Comparison of ENCODE assay signal across 12 cellular contexts in the genomic region with DNA sequence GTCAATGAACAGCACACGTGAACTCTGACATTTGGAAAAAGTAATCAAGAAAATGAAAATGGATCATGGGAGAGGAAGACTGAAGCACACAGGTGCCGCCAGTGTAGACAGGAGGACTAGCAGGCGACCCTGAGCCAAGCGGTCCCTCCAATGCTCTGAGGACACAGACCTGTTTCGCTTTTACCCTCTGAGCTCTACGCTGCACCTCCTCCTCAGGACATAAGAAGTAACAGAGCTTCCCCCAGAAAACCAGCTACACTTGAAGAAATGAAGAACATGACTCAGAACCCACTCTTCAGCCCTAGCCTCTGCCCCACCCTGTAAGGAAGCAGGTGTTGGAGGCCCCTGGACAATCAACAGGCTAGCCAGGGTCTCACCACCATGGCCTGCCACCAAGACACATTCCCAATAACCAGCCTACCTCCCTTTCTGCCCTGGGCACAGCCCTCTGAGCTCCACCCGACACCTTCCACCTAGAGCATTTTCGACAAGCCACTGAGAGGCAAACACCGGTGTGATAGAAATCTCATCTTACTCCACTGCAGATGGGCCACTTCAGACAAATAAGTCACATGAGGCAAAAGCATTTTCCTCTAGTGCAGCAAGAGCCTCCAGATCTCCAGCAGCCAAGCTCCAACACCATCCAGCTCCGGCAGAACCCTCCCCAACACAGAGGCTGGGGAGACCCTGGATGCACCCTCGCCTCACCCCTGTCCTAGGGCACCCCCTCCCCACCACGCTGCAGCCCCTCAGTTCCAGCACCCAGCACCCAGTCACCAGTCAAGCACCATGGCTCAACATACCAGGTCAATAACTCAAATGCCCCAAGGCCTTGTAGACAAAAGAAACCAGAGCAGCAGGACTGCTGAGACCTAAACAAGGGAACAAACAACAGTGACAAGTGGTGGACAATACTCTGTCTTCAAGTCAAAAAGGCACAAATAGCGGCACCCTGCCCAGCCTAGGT. TPM values are rescaled to one million over a fixed set of nuclear protein-coding genes. Genes with fewer than 3 reads are reported as not detected.
DNase-seq lines count a peak whose midpoint lies in the region; ATAC-seq and TF ChIP-seq lines count a peak whose summit lies in the region.
"Had no signal": no experiment of that assay in that cellular context is flagged by ENCODE, and none has a peak within 500 bp of the region (broad histone marks: within the 10 kb centered on the region; RNA-seq: fewer than 3 reads in every experiment).

No MANE protein-coding gene starts in this region.

- ATAC-seq in GM23338 (no peak), GM21367 (IDR thresholded peaks at IDR 0.05; ENCODE audit: unreplicated experiment) (no peak)

- H3K36me3 Mint-ChIP-seq in GM23338 (ENCODE audit: low read depth) (peaks cover 20% of the 10 kb centered on the region), neural progenitor cell (peaks cover 7% of the 10 kb centered on the region)
- H3K36me3 Mint-ChIP-seq: immature natural killer cell had no signal

- H3K4me1 ChIP-seq in GM23338 (ENCODE audit: insufficient read depth) (peaks cover 26% of the 10 kb centered on the region), PC-9 (replicated peaks; ENCODE audit: insufficient read depth) (peaks cover 99% of the 10 kb centered on the region), neural progenitor cell (peaks cover 48% of the 10 kb centered on the region)

- H3K79me2 ChIP-seq in GM23338 (replicated peaks; ENCODE audit: insufficient read depth) = peaks cover 78% of the 10 kb centered on the region
- H3K79me2 ChIP-seq in PC-9 (ENCODE audit: low read depth) = peaks cover 88% of the 10 kb centered on the region
- H3K79me2 ChIP-seq in neural progenitor cell (ENCODE audit: low read depth) = peaks cover 91% of the 10 kb centered on the region

- H3K9me3 Mint-ChIP-seq in GM23338 = peaks cover 13% of the 10 kb centered on the region; the same call in 2 of the 3 replicates
- H3K9me3 Mint-ChIP-seq in neural progenitor cell = peaks cover 20% of the 10 kb centered on the region
- H3K9me3 Mint-ChIP-seq: immature natural killer cell had no signal

- H3K27me3 ChIP-seq in GM06990 (replicated peaks; ENCODE audit: control insufficient read depth, insufficient read depth, low read length) (no peaks in the 10 kb centered on the region), GM23338 (ENCODE audit: insufficient read depth) (no peaks in the 10 kb centered on the region), PC-9 (ENCODE audit: insufficient read depth, low read depth) (no peaks in the 10 kb centered on the region), neural progenitor cell (no peaks in the 10 kb centered on the region)

- H4K20me1 ChIP-seq in GM23338 (replicated peaks; ENCODE audit: insufficient read depth) (no peaks in the 10 kb centered on the region), PC-9 (ENCODE audit: insufficient read depth) (no peaks in the 10 kb centered on the region), neural progenitor cell (ENCODE audit: low read depth) (no peaks in the 10 kb centered on the region)

- H3K4me3 Mint-ChIP-seq in GM23338 (no peak overlapping the region), neural progenitor cell (no peak overlapping the region)
- H3K4me3 Mint-ChIP-seq: immature natural killer cell had no signal

- H3F3A ChIP-seq in GM23338 (replicated peaks; ENCODE audit: low read depth) (no peaks in the 10 kb centered on the region; the same call in 1 of the 2 replicates), PC-9 (ENCODE audit: insufficient read depth, low read depth) (peaks cover 91% of the 10 kb centered on the region), neural progenitor cell (ENCODE audit: low read depth) (peaks cover 41% of the 10 kb centered on the region)

- in situ Hi-C loops in ACHN (cut with HindIII; ENCODE audit: low pct_ligation_motif_present, low pct_unique_long_range_greater_than_20kb, low sequenced_read_pairs) = no loop called here

- no TSS peak for BruUV-seq in PC-9 (replicated peaks; lab: Mats Ljungman, UMichigan)

- H3K4me1 Mint-ChIP-seq in GM23338 = peaks cover 42% of the 10 kb centered on the region
- H3K4me1 Mint-ChIP-seq in neural progenitor cell = peaks cover 12% of the 10 kb centered on the region
- H3K4me1 Mint-ChIP-seq: immature natural killer cell had no signal

- H2AFZ ChIP-seq in GM23338 (no peak overlapping the region), PC-9 (peak overlapping the region; percentile 48; the same call in 1 of the 2 replicates), neural progenitor cell (replicated peaks) (no peak overlapping the region)

- POLR2A ChIA-PET in PC-9 (lab: Charles Lee; ENCODE audit: unreplicated experiment) = interaction anchor here (0.6 to 1.1 kb wide), 7 partner anchors 43 to 905 kb away, joined by 3 to 6 read pairs (median 4); no protein-coding TSS in a partner anchor

- H3K4me3 ChIP-seq in GM06990 (replicated peaks; ENCODE audit: low read depth, low read length) (peak overlapping the region; percentile 33), GM23338 (no peak overlapping the region), PC-9 (peak overlapping the region; percentile 63), neural progenitor cell (no peak overlapping the region)
- H3K4me3 ChIP-seq: mucosa of descending colon had no signal

- H3K9me3 ChIP-seq in PC-9 (ENCODE audit: insufficient read depth, low read depth) (peaks cover 15% of the 10 kb centered on the region), neural progenitor cell (ENCODE audit: low read depth) (no peaks in the 10 kb centered on the region)

- H3K9ac ChIP-seq in neural progenitor cell = no peak overlapping the region

- H3K27ac Mint-ChIP-seq in GM23338 (peak overlapping the region; percentile 66), neural progenitor cell (peak overlapping the region; percentile 17)
- H3K27ac Mint-ChIP-seq: immature natural killer cell had no signal

- no peak overlapping the region for H3K4me2 ChIP-seq in GM23338
- peak overlapping the region; percentile 89 for H3K4me2 ChIP-seq in PC-9
- H3K4me2 ChIP-seq in neural progenitor cell = peak overlapping the region; percentile 49

- H3K36me3 ChIP-seq in GM06990 (ENCODE audit: control insufficient read depth, insufficient read depth, low read length) (0 out of 2 replicates have a peak, but pooled peaks cover 1% of the 10 kb centered on the region), GM23338 (ENCODE audit: insufficient read depth) (no peaks in the 10 kb centered on the region), PC-9 (ENCODE audit: low read depth) (peaks cover 28% of the 10 kb centered on the region), neural progenitor cell (no peaks in the 10 kb centered on the region)

- no peak for TF ChIP-seq CTCF in GM06990 (IDR thresholded peaks at IDR 0.05; ENCODE audit: insufficient read depth, low read length, poor library complexity, severe bottlenecking)
- no peak for TF ChIP-seq CTCF in GM23338 (conservative IDR thresholded peaks at IDR 0.05; ENCODE audit: low read depth in 2 of 2)
- TF ChIP-seq CTCF in PC-9 (conservative IDR thresholded peaks at IDR 0.05) = no peak
- TF ChIP-seq CTCF in neural progenitor cell (IDR thresholded peaks at IDR 0.05) = no peak

- DNase-seq in GM06990 (ENCODE audit: extremely low read depth, insufficient read length) = peak; percentile 42
- no peak for DNase-seq in GM23338 (ENCODE audit: low spot score)
- DNase-seq in PC-9 = peak; percentile 83 to 93
- peak; percentile 29 for DNase-seq in neural progenitor cell (ENCODE audit: low spot score)
- DNase-seq in HuH-7 (ENCODE audit: low spot score) = no peak
- DNase-seq in ACHN = no peak
- DNase-seq in occipital lobe (lab: John Stamatoyannopoulos, UW) = no peak
- DNase-seq: immature natural killer cell, mucosa of descending colon, NCI-H446 had no signal

- H3K27me3 Mint-ChIP-seq in GM23338 (ENCODE audit: insufficient read depth, low read depth, poor library complexity) = peaks cover 10% of the 10 kb centered on the region
- peaks cover 4% of the 10 kb centered on the region for H3K27me3 Mint-ChIP-seq in neural progenitor cell (ENCODE audit: insufficient read depth, low read depth)

- CTCF ChIA-PET in PC-9 (lab: Charles Lee) = interaction anchor here (1.3 kb wide), 1 partner anchor 123 kb away, joined by 6 read pairs; no protein-coding TSS in a partner anchor

- intact Hi-C loops in PC-9 (cut with micrococcal nuclease; ENCODE audit: unreplicated experiment) = loop anchor here (1.0 to 10.0 kb wide), 7 partner anchors 19 to 779 kb away; no protein-coding TSS in a partner anchor

- H3K9me2 ChIP-seq in GM23338 (ENCODE audit: insufficient read depth) = peaks cover 10% of the 10 kb centered on the region
- H3K9me2 ChIP-seq in PC-9 (ENCODE audit: insufficient read depth) = no peaks in the 10 kb centered on the region

- H3K27ac ChIP-seq in GM23338 (ENCODE audit: low read depth) (no peak overlapping the region), PC-9 (peak overlapping the region; percentile 97), neural progenitor cell (peak overlapping the region; percentile 23)
- H3K27ac ChIP-seq: RWPE1 had no signal

TF ChIP-seq in GM23338, 12 proteins besides CTCF, POLR2A, EP300 and RAD21 (continues in another document):
- no peak for TF ChIP-seq EZH2phosphoT487 (IDR thresholded peaks at IDR 0.05; ENCODE audit: unreplicated experiment)
- TF ChIP-seq, protein P1, sequence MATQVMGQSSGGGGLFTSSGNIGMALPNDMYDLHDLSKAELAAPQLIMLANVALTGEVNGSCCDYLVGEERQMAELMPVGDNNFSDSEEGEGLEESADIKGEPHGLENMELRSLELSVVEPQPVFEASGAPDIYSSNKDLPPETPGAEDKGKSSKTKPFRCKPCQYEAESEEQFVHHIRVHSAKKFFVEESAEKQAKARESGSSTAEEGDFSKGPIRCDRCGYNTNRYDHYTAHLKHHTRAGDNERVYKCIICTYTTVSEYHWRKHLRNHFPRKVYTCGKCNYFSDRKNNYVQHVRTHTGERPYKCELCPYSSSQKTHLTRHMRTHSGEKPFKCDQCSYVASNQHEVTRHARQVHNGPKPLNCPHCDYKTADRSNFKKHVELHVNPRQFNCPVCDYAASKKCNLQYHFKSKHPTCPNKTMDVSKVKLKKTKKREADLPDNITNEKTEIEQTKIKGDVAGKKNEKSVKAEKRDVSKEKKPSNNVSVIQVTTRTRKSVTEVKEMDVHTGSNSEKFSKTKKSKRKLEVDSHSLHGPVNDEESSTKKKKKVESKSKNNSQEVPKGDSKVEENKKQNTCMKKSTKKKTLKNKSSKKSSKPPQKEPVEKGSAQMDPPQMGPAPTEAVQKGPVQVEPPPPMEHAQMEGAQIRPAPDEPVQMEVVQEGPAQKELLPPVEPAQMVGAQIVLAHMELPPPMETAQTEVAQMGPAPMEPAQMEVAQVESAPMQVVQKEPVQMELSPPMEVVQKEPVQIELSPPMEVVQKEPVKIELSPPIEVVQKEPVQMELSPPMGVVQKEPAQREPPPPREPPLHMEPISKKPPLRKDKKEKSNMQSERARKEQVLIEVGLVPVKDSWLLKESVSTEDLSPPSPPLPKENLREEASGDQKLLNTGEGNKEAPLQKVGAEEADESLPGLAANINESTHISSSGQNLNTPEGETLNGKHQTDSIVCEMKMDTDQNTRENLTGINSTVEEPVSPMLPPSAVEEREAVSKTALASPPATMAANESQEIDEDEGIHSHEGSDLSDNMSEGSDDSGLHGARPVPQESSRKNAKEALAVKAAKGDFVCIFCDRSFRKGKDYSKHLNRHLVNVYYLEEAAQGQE (IDR thresholded peaks at IDR 0.05; ENCODE audit: unreplicated experiment) = no peak

RNA-seq across cellular contexts. Expression of a gene that starts 11.4 kb away (rescaled TPM):
- total RNA-seq in GM23338 (2014; rRNA removed; shearing (Covaris generic)) = 15.0 and 25.1 TPM in 2 replicates
- polyA plus RNA-seq in GM23338 (2016; fragmentation: Nextera tagmentation; extraction: Ambion mirVana) = 21.5 and 21.8 TPM in 2 replicates
- total RNA-seq in PC-9 (2021) (77.5 and 90.3 TPM in 2 replicates), neural progenitor cell (ENCODE audit: low replicate concordance) (8.6 and 10.1 TPM in 2 replicates), occipital lobe (13.6 TPM)

Comparison
In these comparisons a context has a peak if more than half of its experiments do, and no peak if none do; other contexts are left out.
1. DNase-seq: peak in GM06990 (single experiment), PC-9 (2 of 2) and neural progenitor cell (single experiment); none in GM23338 (single experiment), HuH-7 (single experiment), ACHN (single experiment) and occipital lobe (single experiment).
2. H3K4me3 ChIP-seq: peak in GM06990 (single experiment) and PC-9 (single experiment); none in GM23338 (single experiment) and neural progenitor cell (single experiment).